In the genomic region with DNA sequence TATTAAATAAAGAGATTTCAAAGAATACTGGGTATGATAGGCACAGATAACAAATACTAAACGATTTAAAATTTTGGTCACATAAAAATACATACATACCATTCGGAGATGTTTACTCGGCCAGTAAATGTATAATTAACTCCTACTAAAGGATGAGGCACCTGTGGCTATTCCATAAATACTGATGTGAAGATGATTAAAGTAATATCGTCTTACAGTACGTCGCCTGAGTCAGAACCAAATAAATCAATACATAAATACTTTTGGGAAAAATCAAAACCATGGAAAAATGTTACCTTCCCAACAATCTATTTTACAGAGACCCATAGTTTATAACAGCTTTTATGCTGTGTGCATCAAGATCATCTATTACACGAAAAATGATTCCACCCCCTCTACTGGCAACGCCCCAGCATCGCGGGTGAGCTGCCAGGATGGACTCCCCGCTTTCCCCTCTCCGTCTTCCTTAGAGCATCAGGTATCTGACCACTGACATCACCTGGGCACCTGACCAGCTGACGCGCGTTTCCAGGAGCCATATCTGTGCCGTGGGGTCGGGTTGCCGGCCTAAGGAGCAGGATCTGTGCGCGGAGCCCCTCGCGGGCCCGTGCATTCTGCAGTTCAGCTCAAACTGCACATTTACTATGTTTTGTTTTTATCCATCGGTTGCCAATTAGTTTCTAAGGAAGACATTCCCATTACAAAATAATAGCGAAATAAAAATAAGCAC, we compare ENCODE assay signal across 8 cellular contexts. TPM values are rescaled to one million over a fixed set of nuclear protein-coding genes. Genes with fewer than 3 reads are reported as not detected.
DNase-seq lines count a peak whose midpoint lies in the region; ATAC-seq and TF ChIP-seq lines count a peak whose summit lies in the region.

No MANE protein-coding gene starts in this region.

- peak; percentile 53 for DNase-seq in AG20443 (ENCODE audit: low spot score)
- DNase-seq in NCI-H446 (lab: John Stamatoyannopoulos, UW), result peak; percentile 25 to 26
- peak; percentile 37 to 54 for DNase-seq in activated CD4-positive, alpha-beta T cell treated with anti-CD3 and anti-CD28 coated beads for 24 hours (ENCODE audit: low read depth in 2 of 2)
- peak; percentile 67 for DNase-seq in choroid plexus epithelial cell (ENCODE audit: low read depth)
- DNase-seq in left colon, result peak; percentile 59 to 64
- peak; percentile 66 for DNase-seq in stimulated activated CD4-positive, alpha-beta T cell treated with anti-CD3 and anti-CD28 coated beads, Interleukin-4, amount 100 ng/mL, for 1 hour

- peak; percentile 73 for TF ChIP-seq CTCF in choroid plexus epithelial cell (conservative IDR thresholded peaks at IDR 0.05; ENCODE audit: low read depth, low read length)

- H3K4me3 ChIP-seq in choroid plexus epithelial cell (ENCODE audit: low read depth, low read length), result peak overlapping the region; percentile 68

- intact Hi-C loops in left colon (cut with DNase I, micrococcal nuclease), result loop anchor here in 1 of 2 donors (10.0 kb wide), 1 partner anchor 286 kb away; no protein-coding TSS in a partner anchor

- ATAC-seq in GM19025 (IDR thresholded peaks at IDR 0.05; ENCODE audit: low read depth, unreplicated experiment) (peak; percentile 43), HG03354 (IDR thresholded peaks at IDR 0.05; ENCODE audit: poor library complexity, severe bottlenecking, unreplicated experiment) (peak; percentile 61), left colon (peak; percentile 73)

RNA-seq across cellular contexts. Expression of a gene that starts 1.0 kb away (rescaled TPM):
- total RNA-seq in left colon, result 1 to 10 TPM; 1.7 to 2.9 TPM

RNA-seq across cellular contexts. Expression of a gene that starts 40.9 kb away (rescaled TPM):
- total RNA-seq in left colon, result 10 to 100 TPM; 29.3 to 34.7 TPM

RNA-seq across cellular contexts. Expression of a gene that starts 41.5 kb away (rescaled TPM):
- 1 to 10 TPM; 7.8 to 8.8 TPM for total RNA-seq in left colon

Comparison
In these comparisons a context has a peak if more than half of its experiments do, and no peak if none do; other contexts are left out.
1. Peak in every context shown above with its lines: DNase-seq, ATAC-seq and H3K4me3 ChIP-seq.